Comparison of ENCODE assay signal across 1 cellular context in the genomic region with DNA sequence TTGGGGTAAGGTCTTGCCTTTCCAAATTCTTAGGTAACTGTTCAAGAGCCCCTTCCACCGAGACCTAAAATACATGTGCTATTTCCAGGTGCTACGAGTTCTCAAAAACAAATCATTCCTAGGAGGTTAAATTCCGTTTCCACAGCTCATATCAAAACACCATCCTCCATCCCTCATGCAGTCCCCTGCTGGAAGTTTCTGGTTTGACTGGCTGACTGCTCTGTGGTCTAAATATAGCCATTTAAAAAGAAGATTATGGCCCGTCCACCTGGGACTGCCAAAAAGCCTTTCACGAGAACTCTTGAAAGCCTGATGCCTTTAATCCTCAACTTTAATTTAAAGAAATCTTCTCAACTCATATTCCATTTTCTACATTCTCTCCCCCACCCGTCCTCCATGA.
TF ChIP-seq lines count a peak whose summit lies in the region.

No MANE protein-coding gene starts in this region.

TF ChIP-seq in H1, 55 proteins besides CTCF, POLR2A, EP300 and RAD21:
- TF ChIP-seq ASH2L (IDR thresholded peaks at IDR 0.05; ENCODE audit: low read length) (no peak), CTBP2 (IDR thresholded peaks at IDR 0.05; ENCODE audit: borderline replicate concordance, insufficient read depth, insufficient read length, low read length) (no peak), SIX5 (IDR thresholded peaks at IDR 0.05; ENCODE audit: low read depth, low read length) (no peak), CREB1 (IDR thresholded peaks at IDR 0.05) (no peak), KDM1A (IDR thresholded peaks at IDR 0.05; ENCODE audit: borderline replicate concordance, low read length) (no peak), CHD1 (IDR thresholded peaks at IDR 0.05; ENCODE audit: low read depth, low read length) (no peak), FOSL1 (IDR thresholded peaks at IDR 0.05; ENCODE audit: insufficient read depth, low read depth, low read length) (no peak), GABPA (IDR thresholded peaks at IDR 0.05; ENCODE audit: borderline replicate concordance, insufficient read depth, low read length) (no peak), YY1 (IDR thresholded peaks at IDR 0.05; ENCODE audit: low read depth, low read length) (no peak), SIN3A (conservative IDR thresholded peaks at IDR 0.05 in 1 of 2, IDR thresholded peaks at IDR 0.05 in 1 of 2; ENCODE audit: low read depth in 1 of 2, low read length in 2 of 2) (no peak), SIRT6 (IDR thresholded peaks at IDR 0.05; ENCODE audit: low read length) (no peak), GTF2F1 (IDR thresholded peaks at IDR 0.05; ENCODE audit: borderline replicate concordance, low read depth, low read length) (no peak)
- TF ChIP-seq, protein P1, sequence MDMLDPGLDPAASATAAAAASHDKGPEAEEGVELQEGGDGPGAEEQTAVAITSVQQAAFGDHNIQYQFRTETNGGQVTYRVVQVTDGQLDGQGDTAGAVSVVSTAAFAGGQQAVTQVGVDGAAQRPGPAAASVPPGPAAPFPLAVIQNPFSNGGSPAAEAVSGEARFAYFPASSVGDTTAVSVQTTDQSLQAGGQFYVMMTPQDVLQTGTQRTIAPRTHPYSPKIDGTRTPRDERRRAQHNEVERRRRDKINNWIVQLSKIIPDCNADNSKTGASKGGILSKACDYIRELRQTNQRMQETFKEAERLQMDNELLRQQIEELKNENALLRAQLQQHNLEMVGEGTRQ (IDR thresholded peaks at IDR 0.05; ENCODE audit: low read length): no peak
- TF ChIP-seq, protein P2, sequence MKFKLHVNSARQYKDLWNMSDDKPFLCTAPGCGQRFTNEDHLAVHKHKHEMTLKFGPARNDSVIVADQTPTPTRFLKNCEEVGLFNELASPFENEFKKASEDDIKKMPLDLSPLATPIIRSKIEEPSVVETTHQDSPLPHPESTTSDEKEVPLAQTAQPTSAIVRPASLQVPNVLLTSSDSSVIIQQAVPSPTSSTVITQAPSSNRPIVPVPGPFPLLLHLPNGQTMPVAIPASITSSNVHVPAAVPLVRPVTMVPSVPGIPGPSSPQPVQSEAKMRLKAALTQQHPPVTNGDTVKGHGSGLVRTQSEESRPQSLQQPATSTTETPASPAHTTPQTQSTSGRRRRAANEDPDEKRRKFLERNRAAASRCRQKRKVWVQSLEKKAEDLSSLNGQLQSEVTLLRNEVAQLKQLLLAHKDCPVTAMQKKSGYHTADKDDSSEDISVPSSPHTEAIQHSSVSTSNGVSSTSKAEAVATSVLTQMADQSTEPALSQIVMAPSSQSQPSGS (IDR thresholded peaks at IDR 0.05; ENCODE audit: low read length): no peak
